In the genomic region with DNA sequence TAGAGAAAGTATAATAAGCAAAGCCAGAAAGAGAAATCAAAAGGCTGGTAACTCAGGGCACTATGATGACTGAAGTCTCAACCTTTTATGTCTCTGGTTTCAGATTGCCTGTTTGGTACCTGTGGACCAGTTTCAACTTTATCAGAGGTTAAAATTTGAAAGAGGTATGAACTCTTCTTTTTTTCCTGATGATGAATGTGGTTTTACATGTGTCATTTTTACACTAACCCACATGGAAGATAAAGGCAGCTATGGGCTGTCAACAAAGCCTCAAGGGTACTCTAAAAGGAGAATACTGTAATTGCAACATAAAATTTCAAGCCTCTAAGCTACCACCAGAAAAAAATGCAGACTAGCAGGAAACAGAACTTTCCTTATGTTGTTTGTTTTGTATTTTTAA, we compare ENCODE assay signal across 15 cellular contexts.
"Had no signal": no experiment of that assay in that cellular context is flagged by ENCODE, and none has a peak within 500 bp of the region (broad histone marks: within the 10 kb centered on the region; RNA-seq: fewer than 3 reads in every experiment).

No MANE protein-coding gene starts in this region.

- H3K27ac Mint-ChIP-seq: activated naive CD8-positive, alpha-beta T cell treated with anti-CD3 and anti-CD28 coated beads, Interleukin-2, amount 10 ng/mL, durations not matched to agents 7 days and 5 days had no signal

- H3K36me3 Mint-ChIP-seq: activated naive CD8-positive, alpha-beta T cell treated with anti-CD3 and anti-CD28 coated beads, Interleukin-2, amount 10 ng/mL, durations not matched to agents 7 days and 5 days; natural killer cell had no signal

- H3K27ac ChIP-seq: dorsolateral prefrontal cortex, SK-N-MC, suprapubic skin had no signal

- DNase-seq: activated CD4-positive, alpha-beta T cell treated with anti-CD3 and anti-CD28 coated beads, Interleukin-2, amount 50 U/mL, for 1 hour; activated CD4-positive, CD25-positive, alpha-beta regulatory T cell; activated gamma-delta T cell; activated naive CD8-positive, alpha-beta T cell treated with anti-CD3 and anti-CD28 coated beads, Interleukin-2, amount 10 ng/mL, durations not matched to agents 7 days and 5 days; activated T-cell treated with anti-CD3 and anti-CD28 coated beads, Interleukin-2, amount 50 U/mL, for 1 hour; aorta; dorsolateral prefrontal cortex; mesenchymal stem cell; natural killer cell; retina; stimulated activated CD4-positive, alpha-beta T cell treated with anti-CD3 and anti-CD28 coated beads, Interleukin-4, amount 100 ng/mL, for 1 hour; stimulated activated naive CD4-positive, alpha-beta T cell; upper lobe of left lung had no signal

- H3K4me3 ChIP-seq: dorsolateral prefrontal cortex, SK-N-MC, suprapubic skin, upper lobe of left lung had no signal

- H3K4me3 Mint-ChIP-seq: activated naive CD8-positive, alpha-beta T cell treated with anti-CD3 and anti-CD28 coated beads, Interleukin-2, amount 10 ng/mL, durations not matched to agents 7 days and 5 days; natural killer cell had no signal

- H3K9me3 Mint-ChIP-seq: activated naive CD8-positive, alpha-beta T cell treated with anti-CD3 and anti-CD28 coated beads, Interleukin-2, amount 10 ng/mL, durations not matched to agents 7 days and 5 days; natural killer cell had no signal

- H3K27me3 ChIP-seq: suprapubic skin, upper lobe of left lung had no signal

- H3K36me3 ChIP-seq: suprapubic skin, upper lobe of left lung had no signal

- ATAC-seq: natural killer cell had no signal

- H3K27me3 Mint-ChIP-seq: activated naive CD8-positive, alpha-beta T cell treated with anti-CD3 and anti-CD28 coated beads, Interleukin-2, amount 10 ng/mL, durations not matched to agents 7 days and 5 days had no signal

- H3K9me3 ChIP-seq: suprapubic skin, upper lobe of left lung had no signal
